24 cellular contexts compared by ENCODE assay signal in the genomic region with DNA sequence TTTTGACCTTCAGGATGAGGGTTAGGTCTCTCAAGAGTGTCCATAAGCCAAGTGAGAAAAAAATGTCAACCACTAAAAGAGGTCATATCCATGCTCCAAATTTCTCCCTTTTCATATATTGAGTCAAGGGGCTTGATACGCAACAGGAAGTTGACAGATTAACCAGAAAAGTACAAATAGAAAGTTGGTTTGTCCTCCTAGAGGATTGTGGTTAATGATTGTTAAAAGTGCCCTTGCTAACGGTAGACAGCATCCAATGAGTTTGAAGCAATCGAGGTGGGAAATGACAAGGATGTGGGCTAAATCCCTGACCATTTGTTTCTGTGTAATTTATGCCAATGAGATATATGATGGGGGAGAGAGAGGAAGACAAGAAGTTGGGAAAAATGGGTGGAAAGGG. TPM values are rescaled to one million over a fixed set of nuclear protein-coding genes. Genes with fewer than 3 reads are reported as not detected.
DNase-seq lines count a peak whose midpoint lies in the region; ATAC-seq, FAIRE-seq and TF ChIP-seq lines count a peak whose summit lies in the region.
"Had no signal": no experiment of that assay in that cellular context is flagged by ENCODE, and none has a peak within 500 bp of the region (broad histone marks: within the 10 kb centered on the region; RNA-seq: fewer than 3 reads in every experiment).

No MANE protein-coding gene starts in this region.

- no peak for TF ChIP-seq CTCF in DND-41 (IDR thresholded peaks at IDR 0.05; ENCODE audit: borderline replicate concordance, extremely low read depth, low read length, poor library complexity, severe bottlenecking)
- TF ChIP-seq CTCF in PC-9 (conservative IDR thresholded peaks at IDR 0.05): no peak
- TF ChIP-seq CTCF in HepG2 (CRISPR knock-in tag; IDR thresholded peaks at IDR 0.05): no peak
- TF ChIP-seq CTCF in progenitor cell of endocrine pancreas (IDR thresholded peaks at IDR 0.05; ENCODE audit: unreplicated experiment): no peak

- BruUV-seq in PC-9 (replicated peaks; lab: Mats Ljungman, UMichigan): no TSS peak
- BruUV-seq in HepG2 (replicated peaks; lab: Mats Ljungman, UMichigan): no TSS peak

- H3K4me1 ChIP-seq in ACC112 (ENCODE audit: control insufficient read depth, insufficient read depth, low read length, unreplicated experiment): no peaks in the 10 kb centered on the region
- H3K4me1 ChIP-seq in DND-41 (ENCODE audit: insufficient read depth, low read length): peaks cover 30% of the 10 kb centered on the region
- H3K4me1 ChIP-seq in PC-9 (replicated peaks; ENCODE audit: insufficient read depth): peaks cover 17% of the 10 kb centered on the region
- H3K4me1 ChIP-seq in HepG2 (ENCODE audit: insufficient read depth, low read length): peaks cover 7% of the 10 kb centered on the region
- H3K4me1 ChIP-seq: SJSA1 had no signal

- H3K27me3 ChIP-seq in ACC112 (ENCODE audit: insufficient read depth, low read length) (no peaks in the 10 kb centered on the region), DND-41 (ENCODE audit: insufficient read depth, low read length, poor library complexity) (no peaks in the 10 kb centered on the region), PC-9 (ENCODE audit: insufficient read depth, low read depth) (no peaks in the 10 kb centered on the region), HepG2 (ENCODE audit: control insufficient read depth in 1 of 2, insufficient read depth in 2 of 2, low read length in 2 of 2) (no peaks in the 10 kb centered on the region; a peak in 1 of 5 replicates)

- POLR2A ChIA-PET in PC-9 (lab: Charles Lee; ENCODE audit: unreplicated experiment) (no interaction called here), HepG2 (lab: Yijun Ruan, JAX) (no interaction called here)

- H3K27ac Mint-ChIP-seq in progenitor cell of endocrine pancreas: no peak overlapping the region
- H3K27ac Mint-ChIP-seq: CD8-positive, alpha-beta T cell; IgD-negative memory B cell; T-helper 1 cell treated with Interleukin-12 subunit alpha and Interleukin-12 subunit beta and Interleukin-4 antibody, amounts not matched to agents 30 μg/mL and 1 μg/mL, for 36 hours had no signal

- no peak overlapping the region for H3K4me3 Mint-ChIP-seq in progenitor cell of endocrine pancreas (ENCODE audit: low read depth)
- H3K4me3 Mint-ChIP-seq: CD8-positive, alpha-beta T cell; IgD-negative memory B cell; T-helper 1 cell treated with Interleukin-12 subunit alpha and Interleukin-12 subunit beta and Interleukin-4 antibody, amounts not matched to agents 30 μg/mL and 1 μg/mL, for 36 hours had no signal

- no peak for TF ChIP-seq EP300 in HepG2 (IDR thresholded peaks at IDR 0.05; ENCODE audit: low read depth in 2 of 2, low read length in 2 of 2)
- no peak for TF ChIP-seq EP300 in HepG2 (CRISPR knock-in tag; IDR thresholded peaks at IDR 0.05; ENCODE audit: borderline replicate concordance)

- WGBS in HepG2 (ENCODE audit: low lambda C conversion rate): 3% methylated on average over 3 of the region's 3 CpGs

- H4K20me1 ChIP-seq in DND-41 (ENCODE audit: insufficient read depth, low read length): no peaks in the 10 kb centered on the region
- no peaks in the 10 kb centered on the region for H4K20me1 ChIP-seq in PC-9 (ENCODE audit: insufficient read depth)
- H4K20me1 ChIP-seq in HepG2 (ENCODE audit: insufficient read depth, low read length): no peaks in the 10 kb centered on the region

- H3K4me2 ChIP-seq in DND-41 (ENCODE audit: insufficient read depth, low read length) (no peak overlapping the region), PC-9 (no peak overlapping the region), HepG2 (ENCODE audit: low read depth, low read length) (peak overlapping the region; percentile 10; the same call in 1 of the 2 replicates)

- no peak overlapping the region for H3K9ac ChIP-seq in DND-41 (ENCODE audit: low read depth, low read length)
- H3K9ac ChIP-seq in HepG2 (ENCODE audit: insufficient read depth, low read depth, low read length): no peak overlapping the region

- DNase-seq in DND-41: no peak
- no peak for DNase-seq in PC-9
- no peak for DNase-seq in HepG2 (ENCODE audit: low spot score)
- no peak for DNase-seq in NCI-H2081 treated with DMSO at 0.1 percent for 48 hours (lab: John Stamatoyannopoulos, UW)
- DNase-seq in Kasumi-1 (lab: John Stamatoyannopoulos, UW): no peak
- no peak for DNase-seq in progenitor cell of endocrine pancreas (ENCODE audit: low spot score, unreplicated experiment)
- DNase-seq: C1 segment of cervical spinal cord; CD8-positive, alpha-beta T cell; MG63; NCI-H1092; NCI-H1436; NCI-H2029; NCI-H2171; NCI-H345; NCI-H524; NCI-H82 had no signal

- H2AFZ ChIP-seq in ACC112 (ENCODE audit: low read length, unreplicated experiment) (peak overlapping the region; percentile 71), DND-41 (ENCODE audit: low read depth, low read length) (peak overlapping the region; percentile 55), PC-9 (0 out of 2 replicates have a peak overlapping the region, but pooled peaks have one; percentile 36), HepG2 (ENCODE audit: low read length) (no peak overlapping the region)

- TF ChIP-seq RAD21 in HepG2 (CRISPR knock-in tag; IDR thresholded peaks at IDR 0.05): no peak

- H3K36me3 ChIP-seq in ACC112 (ENCODE audit: insufficient read depth, low read length) (no peaks in the 10 kb centered on the region), DND-41 (ENCODE audit: insufficient read depth, low read length) (no peaks in the 10 kb centered on the region), PC-9 (ENCODE audit: low read depth) (no peaks in the 10 kb centered on the region), HepG2 (replicated peaks in 1 of 2; ENCODE audit: control insufficient read depth in 1 of 2, insufficient read depth in 2 of 2, low read length in 2 of 2) (no peaks in the 10 kb centered on the region)
- H3K36me3 ChIP-seq: MG63, SJSA1 had no signal

- H3K9me3 ChIP-seq in DND-41 (ENCODE audit: insufficient read depth, low read length, severe bottlenecking) (no peaks in the 10 kb centered on the region), PC-9 (ENCODE audit: insufficient read depth, low read depth) (no peaks in the 10 kb centered on the region), HepG2 (ENCODE audit: low read length) (no peaks in the 10 kb centered on the region)
- H3K9me3 ChIP-seq: MG63, SJSA1 had no signal

- ATAC-seq in DND-41 (ENCODE audit: insufficient read depth, low read depth) (0 out of 3 replicates have a peak, but pooled peaks have one; percentile 22), HepG2 (no peak; the same call in 2 of the 3 replicates)
- ATAC-seq: CD8-positive, alpha-beta T cell; Right ventricle myocardium inferior had no signal

- no peak for TF ChIP-seq POLR2A in HepG2 (IDR thresholded peaks at IDR 0.05; ENCODE audit: insufficient read depth in 1 of 2, low read depth in 2 of 2, low read length in 2 of 2)

- intact Hi-C loops in PC-9 (cut with micrococcal nuclease; ENCODE audit: unreplicated experiment): no loop called here
- intact Hi-C loops in HepG2 (cut with micrococcal nuclease; ENCODE audit: unreplicated experiment): no loop called here

- no peak for FAIRE-seq in HepG2 (lab: Jason Lieb, UNC)
- FAIRE-seq: A204.1, G401.6, HTR-8/SVneo had no signal

- H3K9me3 Mint-ChIP-seq in progenitor cell of endocrine pancreas (ENCODE audit: low read depth): no peaks in the 10 kb centered on the region
- H3K9me3 Mint-ChIP-seq: CD8-positive, alpha-beta T cell; IgD-negative memory B cell; T-helper 1 cell treated with Interleukin-12 subunit alpha and Interleukin-12 subunit beta and Interleukin-4 antibody, amounts not matched to agents 30 μg/mL and 1 μg/mL, for 36 hours had no signal

- in situ Hi-C loops in HepG2 (cut with HindIII; ENCODE audit: extremely low pct_ligation_motif_present, low pct_unique_long_range_greater_than_20kb): no loop called here

- CTCF ChIA-PET in PC-9 (lab: Charles Lee) (no interaction called here), HepG2 (lab: Yijun Ruan, JAX; ENCODE audit: low intra/inter-chr PET ratio, low total read pairs) (no interaction called here)

- H3F3A ChIP-seq in PC-9 (ENCODE audit: insufficient read depth, low read depth): no peaks in the 10 kb centered on the region

- no peaks in the 10 kb centered on the region for H3K36me3 Mint-ChIP-seq in progenitor cell of endocrine pancreas (ENCODE audit: insufficient read depth)
- H3K36me3 Mint-ChIP-seq: CD8-positive, alpha-beta T cell; IgD-negative memory B cell had no signal

- H3K9me2 ChIP-seq in PC-9 (ENCODE audit: insufficient read depth): no peaks in the 10 kb centered on the region

- no peaks in the 10 kb centered on the region for H3K79me2 ChIP-seq in ACC112 (ENCODE audit: control insufficient read depth, insufficient read depth, low read length, unreplicated experiment)
- no peaks in the 10 kb centered on the region for H3K79me2 ChIP-seq in DND-41 (ENCODE audit: insufficient read depth, low read length)
- H3K79me2 ChIP-seq in PC-9 (ENCODE audit: low read depth): no peaks in the 10 kb centered on the region
- H3K79me2 ChIP-seq in HepG2 (ENCODE audit: insufficient read depth, low read length): no peaks in the 10 kb centered on the region

- no peak overlapping the region for H3K4me3 ChIP-seq in ACC112 (ENCODE audit: low read depth, low read length)
- no peak overlapping the region for H3K4me3 ChIP-seq in DND-41 (ENCODE audit: low read depth in 1 of 2, low read length in 2 of 2)
- H3K4me3 ChIP-seq in PC-9: no peak overlapping the region
- H3K4me3 ChIP-seq in HepG2 (replicated peaks in 1 of 3; ENCODE audit: insufficient read depth in 1 of 3, low read depth in 2 of 3, low read length in 3 of 3): no peak overlapping the region
- H3K4me3 ChIP-seq: MG63, SJSA1 had no signal

- no peaks in the 10 kb centered on the region for H3K27me3 Mint-ChIP-seq in progenitor cell of endocrine pancreas

- H3K4me1 Mint-ChIP-seq in progenitor cell of endocrine pancreas (ENCODE audit: low read depth): no peaks in the 10 kb centered on the region

- no peak overlapping the region for H3K27ac ChIP-seq in ACC112 (ENCODE audit: low read depth, low read length)
- H3K27ac ChIP-seq in DND-41 (ENCODE audit: low read length): no peak overlapping the region; the same call in 1 of the 2 replicates
- no peak overlapping the region for H3K27ac ChIP-seq in PC-9
- H3K27ac ChIP-seq in HepG2 (ENCODE audit: extremely low read length, insufficient read depth, low read length): no peak overlapping the region
- H3K27ac ChIP-seq: SJSA1 had no signal

RNA-seq across cellular contexts. Expression of a gene that starts 18.1 kb away (rescaled TPM):
- total RNA-seq in PC-9 (2021): 70.5 and 84.4 TPM in 2 replicates
- 138 and 222 TPM in 2 replicates for total RNA-seq in HepG2 (2016; rRNA removed; fragmentation: Illumina TruSeq; extraction: Trizol)
- 36.1 and 37.3 TPM in 2 replicates for total RNA-seq in HepG2 (2016; cell fraction: cytosol; rRNA removed; fragmentation: Illumina TruSeq; extraction: Trizol; ENCODE audit: low read depth)
- 138 and 235 TPM in 2 replicates for total RNA-seq in HepG2 (2016; cell fraction: insoluble cytoplasmic fraction; rRNA removed; fragmentation: Illumina TruSeq; extraction: Trizol)
- total RNA-seq in HepG2 (2016; cell fraction: membrane; rRNA removed; fragmentation: Illumina TruSeq; extraction: Trizol): 62.1 and 65.5 TPM in 2 replicates
- total RNA-seq in HepG2 (2016; cell fraction: nucleus; rRNA removed; fragmentation: Illumina TruSeq; extraction: Trizol): 87.5 and 92.8 TPM in 2 replicates
- 33.6 and 44.1 TPM in 2 replicates for polyA plus RNA-seq in HepG2 (2011; rRNA removed)
- 19.1 and 28.9 TPM in 2 replicates for polyA plus RNA-seq in HepG2 (2011; cell fraction: cytosol; rRNA removed)
- 13.8 and 19.0 TPM in 2 replicates for polyA plus RNA-seq in HepG2 (2011; cell fraction: nucleus; rRNA removed)
- 54.5 and 55.2 TPM in 2 replicates for polyA plus RNA-seq in HepG2 (2012)
- 6.9 and 8.3 TPM in 2 replicates for polyA plus RNA-seq in HepG2 (2016; cell fraction: cytosol; fragmentation: Illumina TruSeq; extraction: Trizol; ENCODE audit: low read depth)
- 137 and 159 TPM in 2 replicates for polyA plus RNA-seq in HepG2 (2016; cell fraction: insoluble cytoplasmic fraction; fragmentation: Illumina TruSeq; extraction: Trizol; ENCODE audit: low read depth)
- polyA plus RNA-seq in HepG2 (2016; cell fraction: membrane; fragmentation: Illumina TruSeq; extraction: Trizol; ENCODE audit: low read depth): 19.7 and 20.8 TPM in 2 replicates
- polyA plus RNA-seq in HepG2 (2016; cell fraction: nucleus; fragmentation: Illumina TruSeq; extraction: Trizol; ENCODE audit: insufficient read depth, low read depth): 54.7 and 61.1 TPM in 2 replicates
- 30.9 and 38.9 TPM in 2 replicates for polyA minus RNA-seq in HepG2 (2011; rRNA and poly(A)+ RNA removed; ENCODE audit: low replicate concordance)
- polyA minus RNA-seq in HepG2 (2011; cell fraction: cytosol; rRNA and poly(A)+ RNA removed): 39.6 and 42.2 TPM in 2 replicates
- polyA minus RNA-seq in HepG2 (2011; cell fraction: nucleus; rRNA and poly(A)+ RNA removed): 115 and 120 TPM in 2 replicates
- 77.2 and 88.7 TPM in 2 replicates for total RNA-seq in progenitor cell of endocrine pancreas
